ENCODE assay signal across 8 cellular contexts in genomic region chr18:57077786-57078552, GRCh38.
DNase-seq lines count a peak whose midpoint lies in the region; ATAC-seq and TF ChIP-seq lines count a peak whose summit lies in the region.

No MANE protein-coding gene starts in this region.

- H3K27me3 Mint-ChIP-seq in activated naive CD8-positive, alpha-beta T cell = peaks cover 2% of the 10 kb centered on the region

- H3K4me3 Mint-ChIP-seq in activated naive CD8-positive, alpha-beta T cell = peak overlapping the region; percentile 58

- H3K36me3 Mint-ChIP-seq in activated naive CD8-positive, alpha-beta T cell = no peaks in the 10 kb centered on the region

- H3K27ac Mint-ChIP-seq in activated naive CD8-positive, alpha-beta T cell = no peak overlapping the region

- H3K9me3 Mint-ChIP-seq in activated naive CD8-positive, alpha-beta T cell (ENCODE audit: low read depth) = no peaks in the 10 kb centered on the region

- DNase-seq in foreskin melanocyte (no peak), dermis blood vessel endothelial cell (no peak), NCI-H526 treated with DMSO at 0.1 percent for 48 hours (lab: John Stamatoyannopoulos, UW) (no peak), DMS 273 treated with DMSO at 0.1 percent for 48 hours (lab: John Stamatoyannopoulos, UW) (no peak)

- TF ChIP-seq CTCF in GM12874 (IDR thresholded peaks at IDR 0.05; ENCODE audit: insufficient read depth, low read depth, low read length) = peak; percentile 22; the same call in 1 of the 2 replicates

- ATAC-seq in GM21367 (IDR thresholded peaks at IDR 0.05; ENCODE audit: unreplicated experiment) (peak; percentile 89), HG03520 (IDR thresholded peaks at IDR 0.05; ENCODE audit: unreplicated experiment) (peak; percentile 93)

- peaks cover 26% of the 10 kb centered on the region for H3K4me1 Mint-ChIP-seq in activated naive CD8-positive, alpha-beta T cell (ENCODE audit: low read depth)
